ENCODE assay signal across 8 cellular contexts in the genomic region with DNA sequence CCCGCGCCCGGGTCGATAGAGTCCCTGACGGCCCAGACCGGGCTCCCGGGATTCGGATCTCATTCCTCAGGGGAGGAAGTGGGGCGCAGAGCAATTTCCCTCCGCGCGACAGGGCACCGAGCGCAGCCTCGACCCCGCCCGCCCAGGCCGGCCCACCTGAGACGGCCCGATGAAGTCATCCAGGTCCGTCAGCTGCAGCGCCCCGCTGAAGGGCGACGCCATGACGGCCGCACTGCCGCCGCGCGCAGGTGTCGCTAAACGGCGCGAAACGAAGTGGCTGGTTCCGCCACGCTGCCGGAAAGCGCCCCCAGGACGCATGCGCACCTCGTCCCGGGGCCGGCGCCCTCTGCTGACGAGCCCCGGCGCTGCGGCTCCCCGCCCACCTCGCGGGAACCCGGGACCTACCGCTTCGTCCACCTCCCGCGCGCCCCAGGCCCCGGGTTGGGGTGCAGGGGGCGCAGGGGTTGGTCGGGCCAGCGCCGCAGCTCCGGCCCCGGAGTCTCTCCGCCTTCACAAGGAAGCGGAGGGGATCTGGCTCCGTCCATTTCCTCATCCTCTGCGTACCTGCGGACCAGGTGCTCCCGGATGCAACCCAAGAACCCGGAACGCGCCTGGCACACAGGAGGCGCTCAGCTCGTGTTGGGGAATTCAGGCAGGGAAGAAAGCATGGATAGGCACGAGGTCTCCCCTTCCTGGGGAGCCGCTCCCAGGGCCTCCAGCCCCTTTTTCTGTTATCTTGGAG. TPM values are rescaled to one million over a fixed set of nuclear protein-coding genes. Genes with fewer than 3 reads are reported as not detected.
DNase-seq lines count a peak whose midpoint lies in the region; ATAC-seq and TF ChIP-seq lines count a peak whose summit lies in the region.

Gene CIAO3, minus strand, starts transcription at position 234 of the 742 bp plus-strand sequence. Its CDS starts 12 bp downstream, at position 222.

- no peaks in the 10 kb centered on the region for H3K27me3 ChIP-seq in right atrium auricular region
- peaks cover 2% of the 10 kb centered on the region for H3K27me3 ChIP-seq in rectal smooth muscle tissue (ENCODE audit: control insufficient read depth, insufficient read depth, low read length)
- H3K27me3 ChIP-seq in vagina, result no peaks in the 10 kb centered on the region

- no peak for TF ChIP-seq POLR2A in vagina (IDR thresholded peaks at IDR 0.05)

- peak within 1 kb of the TSS; percentile 56 for H3K27ac Mint-ChIP-seq in T-helper 17 cell

- intact Hi-C loops in vagina (cut with DNase I), result no loop called here

- peaks cover 15% of the 10 kb centered on the region for H3K36me3 ChIP-seq in right atrium auricular region
- peaks cover 8% of the 10 kb centered on the region for H3K36me3 ChIP-seq in rectal smooth muscle tissue (ENCODE audit: control insufficient read depth, insufficient read depth, low read length)
- peaks cover 0 to 15% of the 10 kb centered on the region in 2 donors for H3K36me3 ChIP-seq in vagina

- peak within 1 kb of the TSS; percentile 80 for H3K9ac ChIP-seq in rectal smooth muscle tissue (ENCODE audit: low read length)

- peak; percentile 93 for DNase-seq in NCI-H146 (lab: John Stamatoyannopoulos, UW)
- peak; percentile 88 to 94 (median 89) for DNase-seq in T-helper 17 cell
- DNase-seq in amygdala (lab: John Stamatoyannopoulos, UW), result peak in 55 of 56 donors; percentile 15 to 92 (median 74)
- peak; percentile 88 for DNase-seq in right atrium auricular region (ENCODE audit: low spot score)
- DNase-seq in vagina (ENCODE audit: extremely low spot score in 2 of 2), result no peak

- peak within 1 kb of the TSS; percentile 83 for H3K4me3 Mint-ChIP-seq in T-helper 17 cell

- H3K27ac ChIP-seq in right atrium auricular region (peak within 1 kb of the TSS; percentile 55 to 78), rectal smooth muscle tissue (ENCODE audit: low read depth, low read length) (no peak within 1 kb of the TSS), vagina (peak within 1 kb of the TSS; percentile 67)

- peaks cover 2% of the 10 kb centered on the region for H3K4me1 Mint-ChIP-seq in T-helper 17 cell

- H3K4me3 ChIP-seq in right atrium auricular region (peak within 1 kb of the TSS; percentile 61 to 83), rectal smooth muscle tissue (ENCODE audit: low read length) (peak within 1 kb of the TSS; percentile 79), vagina (peak within 1 kb of the TSS; percentile 85 to 90)

- ATAC-seq in HG02642 (IDR thresholded peaks at IDR 0.05; ENCODE audit: poor library complexity, unreplicated experiment) (peak; percentile 82), T-helper 17 cell (peak; percentile 90)

- peaks cover 0 to 13% of the 10 kb centered on the region in 2 donors for H3K4me1 ChIP-seq in right atrium auricular region
- H3K4me1 ChIP-seq in rectal smooth muscle tissue (ENCODE audit: control insufficient read depth, insufficient read depth, low read length), result peaks cover 3% of the 10 kb centered on the region
- peaks cover 28% of the 10 kb centered on the region for H3K4me1 ChIP-seq in vagina

- H3K9me3 ChIP-seq in T-helper 17 cell (ENCODE audit: control insufficient read depth, low read length, poor library complexity, severe bottlenecking) (no peaks in the 10 kb centered on the region), right atrium auricular region (no peaks in the 10 kb centered on the region), vagina (no peaks in the 10 kb centered on the region)

- TF ChIP-seq CTCF in GM12872 (IDR thresholded peaks at IDR 0.05; ENCODE audit: insufficient read depth, low read depth, low read length) (peak; percentile 90), right atrium auricular region (IDR thresholded peaks at IDR 0.05) (peak; percentile 94 to 100), vagina (IDR thresholded peaks at IDR 0.05) (peak; percentile 87 to 99 (median 97))

- H3K36me3 Mint-ChIP-seq in T-helper 17 cell (ENCODE audit: low read depth), result no peaks in the 10 kb centered on the region

- H3K27me3 Mint-ChIP-seq in T-helper 17 cell, result no peaks in the 10 kb centered on the region

RNA-seq across cellular contexts. Expression of gene CIAO3, which starts in this region (rescaled TPM):
- total RNA-seq in T-helper 17 cell (10 to 100 TPM; 33.7 to 33.8 TPM), right atrium auricular region (10 to 100 TPM; 23.3 to 25.5 TPM), vagina (32.7 TPM)

Comparison
In these comparisons a context has a peak if more than half of its experiments do, and no peak if none do; other contexts are left out.
1. DNase-seq: peak in NCI-H146 (single experiment), T-helper 17 cell (3 of 3), amygdala (55 of 56) and right atrium auricular region (single experiment); none in vagina (0 of 2).
2. Peak in every context shown above with its lines, with median percentiles within 50 percentile points of each other: CTCF ChIP-seq and H3K4me3 ChIP-seq.